ENCODE assay signal across 1 cellular context in genomic region chr4:68359508-68359907, GRCh38.
TF ChIP-seq lines count a peak whose summit lies in the region.

No MANE protein-coding gene starts in this region.

TF ChIP-seq in WTC11, 78 proteins besides CTCF, POLR2A, EP300 and RAD21 (continued from another document):
- TF ChIP-seq PREB (CRISPR knock-in tag; IDR thresholded peaks at IDR 0.05; ENCODE audit: borderline replicate concordance) (no peak), PRDM15 (CRISPR knock-in tag; IDR thresholded peaks at IDR 0.05) (no peak)
- TF ChIP-seq, protein P1, sequence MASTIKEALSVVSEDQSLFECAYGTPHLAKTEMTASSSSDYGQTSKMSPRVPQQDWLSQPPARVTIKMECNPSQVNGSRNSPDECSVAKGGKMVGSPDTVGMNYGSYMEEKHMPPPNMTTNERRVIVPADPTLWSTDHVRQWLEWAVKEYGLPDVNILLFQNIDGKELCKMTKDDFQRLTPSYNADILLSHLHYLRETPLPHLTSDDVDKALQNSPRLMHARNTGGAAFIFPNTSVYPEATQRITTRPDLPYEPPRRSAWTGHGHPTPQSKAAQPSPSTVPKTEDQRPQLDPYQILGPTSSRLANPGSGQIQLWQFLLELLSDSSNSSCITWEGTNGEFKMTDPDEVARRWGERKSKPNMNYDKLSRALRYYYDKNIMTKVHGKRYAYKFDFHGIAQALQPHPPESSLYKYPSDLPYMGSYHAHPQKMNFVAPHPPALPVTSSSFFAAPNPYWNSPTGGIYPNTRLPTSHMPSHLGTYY (CRISPR knock-in tag; IDR thresholded peaks at IDR 0.05) = no peak
TF ChIP-seq in WTC11: peak in this region for 0.
